Comparison of ENCODE assay signal across 1 cellular context in the genomic region with DNA sequence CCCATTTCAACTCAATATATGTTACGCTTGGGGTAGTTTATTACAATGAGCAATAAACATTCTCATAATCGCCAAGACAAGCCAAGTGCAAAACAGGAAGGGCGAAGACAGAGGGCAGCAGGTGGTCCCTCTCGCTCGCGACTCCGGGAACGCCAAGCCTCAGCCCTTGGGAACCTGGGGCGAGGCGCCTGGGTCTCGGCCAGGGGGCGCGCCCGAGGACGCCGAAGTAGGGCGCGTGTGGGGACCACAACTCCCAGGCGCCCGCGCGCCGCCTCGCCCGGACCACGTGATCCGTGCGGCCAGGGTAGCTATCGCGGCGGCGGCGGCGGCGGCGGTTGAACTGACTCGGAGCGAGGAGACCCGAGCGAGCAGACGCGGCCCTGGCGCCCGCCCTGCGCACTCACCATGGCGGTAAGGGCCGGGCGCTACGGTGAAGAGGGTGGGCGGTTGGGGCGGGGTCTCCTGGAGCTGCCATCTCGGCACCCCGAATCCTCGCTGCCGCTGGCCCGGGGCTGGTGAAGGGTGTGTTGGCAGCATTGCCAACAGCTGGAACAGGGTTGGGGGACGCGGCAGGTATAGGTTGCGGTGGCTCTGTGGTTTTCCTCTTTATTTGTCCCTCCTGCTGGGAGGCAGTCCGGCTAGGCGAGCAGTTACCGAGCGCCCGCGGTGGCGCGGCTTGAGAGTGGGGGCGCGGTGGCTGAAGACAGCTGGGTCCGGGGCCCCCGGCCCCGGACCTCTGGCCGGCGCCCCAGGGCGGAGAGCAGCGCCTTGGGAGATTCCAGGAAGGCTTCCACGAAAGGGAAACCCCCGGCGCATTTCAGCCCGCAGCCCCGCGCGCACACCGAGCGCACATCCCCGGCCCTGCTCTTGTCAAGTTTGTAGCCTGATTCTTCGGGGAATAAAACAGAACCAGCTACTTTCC.
TF ChIP-seq lines count a peak whose summit lies in the region.

A gene with protein sequence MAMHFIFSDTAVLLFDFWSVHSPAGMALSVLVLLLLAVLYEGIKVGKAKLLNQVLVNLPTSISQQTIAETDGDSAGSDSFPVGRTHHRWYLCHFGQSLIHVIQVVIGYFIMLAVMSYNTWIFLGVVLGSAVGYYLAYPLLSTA (plus strand): TSS at position 338 of the 922 bp plus-strand sequence. CDS start 68 bp downstream, at position 406.

TF ChIP-seq in HepG2, 621 proteins besides CTCF, POLR2A, EP300 and RAD21 (continued from another document and continues in another):
- TF ChIP-seq, protein P1, sequence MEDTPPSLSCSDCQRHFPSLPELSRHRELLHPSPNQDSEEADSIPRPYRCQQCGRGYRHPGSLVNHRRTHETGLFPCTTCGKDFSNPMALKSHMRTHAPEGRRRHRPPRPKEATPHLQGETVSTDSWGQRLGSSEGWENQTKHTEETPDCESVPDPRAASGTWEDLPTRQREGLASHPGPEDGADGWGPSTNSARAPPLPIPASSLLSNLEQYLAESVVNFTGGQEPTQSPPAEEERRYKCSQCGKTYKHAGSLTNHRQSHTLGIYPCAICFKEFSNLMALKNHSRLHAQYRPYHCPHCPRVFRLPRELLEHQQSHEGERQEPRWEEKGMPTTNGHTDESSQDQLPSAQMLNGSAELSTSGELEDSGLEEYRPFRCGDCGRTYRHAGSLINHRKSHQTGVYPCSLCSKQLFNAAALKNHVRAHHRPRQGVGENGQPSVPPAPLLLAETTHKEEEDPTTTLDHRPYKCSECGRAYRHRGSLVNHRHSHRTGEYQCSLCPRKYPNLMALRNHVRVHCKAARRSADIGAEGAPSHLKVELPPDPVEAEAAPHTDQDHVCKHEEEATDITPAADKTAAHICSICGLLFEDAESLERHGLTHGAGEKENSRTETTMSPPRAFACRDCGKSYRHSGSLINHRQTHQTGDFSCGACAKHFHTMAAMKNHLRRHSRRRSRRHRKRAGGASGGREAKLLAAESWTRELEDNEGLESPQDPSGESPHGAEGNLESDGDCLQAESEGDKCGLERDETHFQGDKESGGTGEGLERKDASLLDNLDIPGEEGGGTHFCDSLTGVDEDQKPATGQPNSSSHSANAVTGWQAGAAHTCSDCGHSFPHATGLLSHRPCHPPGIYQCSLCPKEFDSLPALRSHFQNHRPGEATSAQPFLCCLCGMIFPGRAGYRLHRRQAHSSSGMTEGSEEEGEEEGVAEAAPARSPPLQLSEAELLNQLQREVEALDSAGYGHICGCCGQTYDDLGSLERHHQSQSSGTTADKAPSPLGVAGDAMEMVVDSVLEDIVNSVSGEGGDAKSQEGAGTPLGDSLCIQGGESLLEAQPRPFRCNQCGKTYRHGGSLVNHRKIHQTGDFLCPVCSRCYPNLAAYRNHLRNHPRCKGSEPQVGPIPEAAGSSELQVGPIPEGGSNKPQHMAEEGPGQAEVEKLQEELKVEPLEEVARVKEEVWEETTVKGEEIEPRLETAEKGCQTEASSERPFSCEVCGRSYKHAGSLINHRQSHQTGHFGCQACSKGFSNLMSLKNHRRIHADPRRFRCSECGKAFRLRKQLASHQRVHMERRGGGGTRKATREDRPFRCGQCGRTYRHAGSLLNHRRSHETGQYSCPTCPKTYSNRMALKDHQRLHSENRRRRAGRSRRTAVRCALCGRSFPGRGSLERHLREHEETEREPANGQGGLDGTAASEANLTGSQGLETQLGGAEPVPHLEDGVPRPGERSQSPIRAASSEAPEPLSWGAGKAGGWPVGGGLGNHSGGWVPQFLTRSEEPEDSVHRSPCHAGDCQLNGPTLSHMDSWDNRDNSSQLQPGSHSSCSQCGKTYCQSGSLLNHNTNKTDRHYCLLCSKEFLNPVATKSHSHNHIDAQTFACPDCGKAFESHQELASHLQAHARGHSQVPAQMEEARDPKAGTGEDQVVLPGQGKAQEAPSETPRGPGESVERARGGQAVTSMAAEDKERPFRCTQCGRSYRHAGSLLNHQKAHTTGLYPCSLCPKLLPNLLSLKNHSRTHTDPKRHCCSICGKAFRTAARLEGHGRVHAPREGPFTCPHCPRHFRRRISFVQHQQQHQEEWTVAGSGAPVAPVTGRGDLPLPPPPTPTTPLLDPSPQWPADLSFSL (CRISPR knock-in tag; IDR thresholded peaks at IDR 0.05): no peak
- TF ChIP-seq ZNF552 (CRISPR knock-in tag; IDR thresholded peaks at IDR 0.05; ENCODE audit: borderline replicate concordance) (no peak), ZSCAN9 (CRISPR knock-in tag; IDR thresholded peaks at IDR 0.05; ENCODE audit: borderline replicate concordance) (no peak; the same call in 1 of the 2 replicates), KLF9 (CRISPR knock-in tag; IDR thresholded peaks at IDR 0.05; ENCODE audit: low read depth) (no peak), TRIM24 (CRISPR knock-in tag; IDR thresholded peaks at IDR 0.05) (no peak), SP4 (CRISPR knock-in tag; IDR thresholded peaks at IDR 0.05) (peak; percentile 59), FLYWCH1 (CRISPR knock-in tag; IDR thresholded peaks at IDR 0.05) (peak; percentile 78; the same call in 1 of the 2 replicates), ZFP36L2 (CRISPR knock-in tag; IDR thresholded peaks at IDR 0.05) (no peak), TBL1XR1 (IDR thresholded peaks at IDR 0.05; ENCODE audit: borderline replicate concordance, low read length, partially characterized antibody) (no peak), PPARG (CRISPR knock-in tag; conservative IDR thresholded peaks at IDR 0.05) (0 out of 2 replicates have a peak, but pooled peaks have one; percentile 19), PRPF4 (IDR thresholded peaks at IDR 0.05; ENCODE audit: low read depth, low read length, poor library complexity, severe bottlenecking) (no peak), HOXA9 (CRISPR knock-in tag; IDR thresholded peaks at IDR 0.05; ENCODE audit: borderline replicate concordance) (no peak), ZNF224 (CRISPR knock-in tag; IDR thresholded peaks at IDR 0.05) (no peak), BCL6 (CRISPR knock-in tag; IDR thresholded peaks at IDR 0.05) (no peak), PTBP1 (IDR thresholded peaks at IDR 0.05; ENCODE audit: low read depth, low read length, poor library complexity, severe bottlenecking) (no peak), KDM3A (CRISPR knock-in tag; IDR thresholded peaks at IDR 0.05; ENCODE audit: low read depth) (no peak), ZSCAN21 (CRISPR knock-in tag; IDR thresholded peaks at IDR 0.05; ENCODE audit: borderline replicate concordance) (no peak), ZNF841 (CRISPR knock-in tag; IDR thresholded peaks at IDR 0.05; ENCODE audit: borderline replicate concordance) (no peak), FOXK2 (IDR thresholded peaks at IDR 0.05) (no peak), ERF (CRISPR knock-in tag; IDR thresholded peaks at IDR 0.05) (no peak; the same call in 1 of the 2 replicates), ZNF816 (CRISPR knock-in tag; IDR thresholded peaks at IDR 0.05; ENCODE audit: borderline replicate concordance) (no peak), AGO2 (optimal IDR thresholded peaks at IDR 0.05; ENCODE audit: low read depth, low read length) (no peak), POLR2AphosphoS5 (IDR thresholded peaks at IDR 0.05; ENCODE audit: low read depth, low read length) (peak; percentile 45; the same call in 1 of the 2 replicates), CEBPG (CRISPR knock-in tag; IDR thresholded peaks at IDR 0.05) (no peak), TOE1 (CRISPR knock-in tag; IDR thresholded peaks at IDR 0.05) (no peak), MBD4 (IDR thresholded peaks at IDR 0.05; ENCODE audit: borderline replicate concordance, low read length) (no peak), REPIN1 (CRISPR knock-in tag; IDR thresholded peaks at IDR 0.05; ENCODE audit: borderline replicate concordance, low read depth) (peak; percentile 75; the same call in 1 of the 2 replicates), ZNF788 (CRISPR knock-in tag; IDR thresholded peaks at IDR 0.05; ENCODE audit: borderline replicate concordance) (no peak; the same call in 1 of the 2 replicates), ZNF3 (CRISPR knock-in tag; IDR thresholded peaks at IDR 0.05) (no peak), ZNF839 (CRISPR knock-in tag; IDR thresholded peaks at IDR 0.05; ENCODE audit: borderline replicate concordance) (no peak), MTA1 (CRISPR knock-in tag; IDR thresholded peaks at IDR 0.05; ENCODE audit: borderline replicate concordance) (no peak; the same call in 1 of the 2 replicates), FOXO1 (CRISPR knock-in tag; IDR thresholded peaks at IDR 0.05) (no peak), KAT8 (CRISPR knock-in tag; IDR thresholded peaks at IDR 0.05) (peak; percentile 53), ZNF333 (CRISPR knock-in tag; IDR thresholded peaks at IDR 0.05; ENCODE audit: borderline replicate concordance) (no peak), ZNF367 (CRISPR knock-in tag; IDR thresholded peaks at IDR 0.05; ENCODE audit: borderline replicate concordance) (no peak), ZNF780A (CRISPR knock-in tag; IDR thresholded peaks at IDR 0.05) (no peak)
- TF ChIP-seq, protein P2, sequence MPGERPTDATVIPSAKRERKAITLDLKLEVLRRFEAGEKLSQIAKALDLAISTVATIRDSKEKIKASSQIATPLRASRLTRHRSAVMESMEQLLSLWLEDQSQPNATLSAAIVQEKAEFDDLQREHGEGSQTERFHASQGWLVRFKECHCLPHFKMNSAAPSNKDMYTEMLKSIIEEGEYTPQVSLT (CRISPR knock-in tag; IDR thresholded peaks at IDR 0.05; ENCODE audit: borderline replicate concordance, low read depth): no peak
- TF ChIP-seq, protein P3, sequence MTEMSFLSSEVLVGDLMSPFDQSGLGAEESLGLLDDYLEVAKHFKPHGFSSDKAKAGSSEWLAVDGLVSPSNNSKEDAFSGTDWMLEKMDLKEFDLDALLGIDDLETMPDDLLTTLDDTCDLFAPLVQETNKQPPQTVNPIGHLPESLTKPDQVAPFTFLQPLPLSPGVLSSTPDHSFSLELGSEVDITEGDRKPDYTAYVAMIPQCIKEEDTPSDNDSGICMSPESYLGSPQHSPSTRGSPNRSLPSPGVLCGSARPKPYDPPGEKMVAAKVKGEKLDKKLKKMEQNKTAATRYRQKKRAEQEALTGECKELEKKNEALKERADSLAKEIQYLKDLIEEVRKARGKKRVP (CRISPR knock-in tag; IDR thresholded peaks at IDR 0.05): 0 out of 4 replicates have a peak, but pooled peaks of 1 of the 2 experiments have one; percentile 39
- TF ChIP-seq, protein P4, sequence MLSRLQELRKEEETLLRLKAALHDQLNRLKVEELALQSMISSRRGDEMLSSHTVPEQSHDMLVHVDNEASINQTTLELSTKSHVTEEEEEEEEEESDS (CRISPR knock-in tag; IDR thresholded peaks at IDR 0.05; ENCODE audit: borderline replicate concordance): no peak
- TF ChIP-seq, protein P5, sequence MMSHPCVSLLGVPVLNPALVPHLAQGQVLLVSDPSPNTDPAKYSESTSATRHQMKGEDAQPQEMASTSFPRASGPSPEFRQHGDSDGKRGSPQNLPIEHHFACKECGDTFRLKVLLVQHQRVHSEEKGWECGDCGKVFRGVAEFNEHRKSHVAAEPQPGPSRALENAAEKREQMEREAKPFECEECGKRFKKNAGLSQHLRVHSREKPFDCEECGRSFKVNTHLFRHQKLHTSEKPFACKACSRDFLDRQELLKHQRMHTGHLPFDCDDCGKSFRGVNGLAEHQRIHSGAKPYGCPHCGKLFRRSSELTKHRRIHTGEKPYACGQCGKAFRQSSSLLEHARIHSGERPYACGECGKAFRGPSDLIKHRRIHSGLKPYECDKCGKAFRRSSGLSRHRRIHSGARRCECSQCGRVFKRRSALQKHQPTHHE (CRISPR knock-in tag; IDR thresholded peaks at IDR 0.05; ENCODE audit: borderline replicate concordance): no peak
- TF ChIP-seq, protein P6, sequence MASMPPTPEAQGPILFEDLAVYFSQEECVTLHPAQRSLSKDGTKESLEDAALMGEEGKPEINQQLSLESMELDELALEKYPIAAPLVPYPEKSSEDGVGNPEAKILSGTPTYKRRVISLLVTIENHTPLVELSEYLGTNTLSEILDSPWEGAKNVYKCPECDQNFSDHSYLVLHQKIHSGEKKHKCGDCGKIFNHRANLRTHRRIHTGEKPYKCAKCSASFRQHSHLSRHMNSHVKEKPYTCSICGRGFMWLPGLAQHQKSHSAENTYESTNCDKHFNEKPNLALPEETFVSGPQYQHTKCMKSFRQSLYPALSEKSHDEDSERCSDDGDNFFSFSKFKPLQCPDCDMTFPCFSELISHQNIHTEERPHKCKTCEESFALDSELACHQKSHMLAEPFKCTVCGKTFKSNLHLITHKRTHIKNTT (CRISPR knock-in tag; IDR thresholded peaks at IDR 0.05): no peak
- TF ChIP-seq, protein P7, sequence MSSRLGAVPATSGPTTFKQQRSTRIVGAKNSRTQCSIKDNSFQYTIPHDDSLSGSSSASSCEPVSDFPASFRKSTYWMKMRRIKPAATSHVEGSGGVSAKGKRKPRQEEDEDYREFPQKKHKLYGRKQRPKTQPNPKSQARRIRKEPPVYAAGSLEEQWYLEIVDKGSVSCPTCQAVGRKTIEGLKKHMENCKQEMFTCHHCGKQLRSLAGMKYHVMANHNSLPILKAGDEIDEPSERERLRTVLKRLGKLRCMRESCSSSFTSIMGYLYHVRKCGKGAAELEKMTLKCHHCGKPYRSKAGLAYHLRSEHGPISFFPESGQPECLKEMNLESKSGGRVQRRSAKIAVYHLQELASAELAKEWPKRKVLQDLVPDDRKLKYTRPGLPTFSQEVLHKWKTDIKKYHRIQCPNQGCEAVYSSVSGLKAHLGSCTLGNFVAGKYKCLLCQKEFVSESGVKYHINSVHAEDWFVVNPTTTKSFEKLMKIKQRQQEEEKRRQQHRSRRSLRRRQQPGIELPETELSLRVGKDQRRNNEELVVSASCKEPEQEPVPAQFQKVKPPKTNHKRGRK (CRISPR knock-in tag; IDR thresholded peaks at IDR 0.05): no peak
- TF ChIP-seq, protein P8, sequence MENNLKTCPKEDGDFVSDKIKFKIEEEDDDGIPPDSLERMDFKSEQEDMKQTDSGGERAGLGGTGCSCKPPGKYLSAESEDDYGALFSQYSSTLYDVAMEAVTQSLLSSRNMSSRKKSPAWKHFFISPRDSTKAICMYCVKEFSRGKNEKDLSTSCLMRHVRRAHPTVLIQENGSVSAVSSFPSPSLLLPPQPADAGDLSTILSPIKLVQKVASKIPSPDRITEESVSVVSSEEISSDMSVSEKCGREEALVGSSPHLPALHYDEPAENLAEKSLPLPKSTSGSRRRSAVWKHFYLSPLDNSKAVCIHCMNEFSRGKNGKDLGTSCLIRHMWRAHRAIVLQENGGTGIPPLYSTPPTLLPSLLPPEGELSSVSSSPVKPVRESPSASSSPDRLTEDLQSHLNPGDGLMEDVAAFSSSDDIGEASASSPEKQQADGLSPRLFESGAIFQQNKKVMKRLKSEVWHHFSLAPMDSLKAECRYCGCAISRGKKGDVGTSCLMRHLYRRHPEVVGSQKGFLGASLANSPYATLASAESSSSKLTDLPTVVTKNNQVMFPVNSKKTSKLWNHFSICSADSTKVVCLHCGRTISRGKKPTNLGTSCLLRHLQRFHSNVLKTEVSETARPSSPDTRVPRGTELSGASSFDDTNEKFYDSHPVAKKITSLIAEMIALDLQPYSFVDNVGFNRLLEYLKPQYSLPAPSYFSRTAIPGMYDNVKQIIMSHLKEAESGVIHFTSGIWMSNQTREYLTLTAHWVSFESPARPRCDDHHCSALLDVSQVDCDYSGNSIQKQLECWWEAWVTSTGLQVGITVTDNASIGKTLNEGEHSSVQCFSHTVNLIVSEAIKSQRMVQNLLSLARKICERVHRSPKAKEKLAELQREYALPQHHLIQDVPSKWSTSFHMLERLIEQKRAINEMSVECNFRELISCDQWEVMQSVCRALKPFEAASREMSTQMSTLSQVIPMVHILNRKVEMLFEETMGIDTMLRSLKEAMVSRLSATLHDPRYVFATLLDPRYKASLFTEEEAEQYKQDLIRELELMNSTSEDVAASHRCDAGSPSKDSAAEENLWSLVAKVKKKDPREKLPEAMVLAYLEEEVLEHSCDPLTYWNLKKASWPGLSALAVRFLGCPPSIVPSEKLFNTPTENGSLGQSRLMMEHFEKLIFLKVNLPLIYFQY (CRISPR knock-in tag; IDR thresholded peaks at IDR 0.05; ENCODE audit: borderline replicate concordance): peak; percentile 36; the same call in 1 of the 2 replicates
